In genomic region chr14:58479975-58480374, GRCh38 we compare ENCODE assay signal across 20 cellular contexts. TPM values are rescaled to one million over a fixed set of nuclear protein-coding genes. Genes with fewer than 3 reads are reported as not detected.
DNase-seq lines count a peak whose midpoint lies in the region; ATAC-seq and TF ChIP-seq lines count a peak whose summit lies in the region.
"Had no signal": no experiment of that assay in that cellular context is flagged by ENCODE, and none has a peak within 500 bp of the region (broad histone marks: within the 10 kb centered on the region; RNA-seq: fewer than 3 reads in every experiment).

No MANE protein-coding gene starts in this region.

- CTCF ChIA-PET in activated B cell treated with CpG ODN at 0.5 μM for 24 hours (lab: Charles Lee), result no interaction called here

- H3K27ac Mint-ChIP-seq in activated B cell treated with CpG ODN at 0.5 μM for 24 hours, result peak overlapping the region; percentile 8
- H3K27ac Mint-ChIP-seq: activated naive CD8-positive, alpha-beta T cell treated with anti-CD3 and anti-CD28 coated beads, Interleukin-2, amount 10 ng/mL, durations not matched to agents 7 days and 5 days; activated T-helper 1 cell treated with anti-CD3 and anti-CD28 coated beads, Interleukin-12 subunit alpha, Interleukin-12 subunit beta, Interleukin-2, Interleukin-4 antibody, amounts not matched to agents 30 ng/mL and 10 ng/mL and 1 ng/mL, durations not matched to agents 14 hours and 24 hours and 36 hours; dendritic cell treated with granulocyte-macrophage colony-stimulating factor and Interleukin-4, amounts not matched to agents 40 ng/mL and 50 ng/mL, for 4 days had no signal

- H3K4me3 ChIP-seq in lower lobe of right lung, result no peak overlapping the region
- H3K4me3 ChIP-seq: breast epithelium, smooth muscle cell had no signal

- intact Hi-C loops in activated B cell treated with CpG ODN at 0.5 μM for 24 hours (cut with micrococcal nuclease), result no loop called here
- intact Hi-C loops in lower lobe of right lung (cut with DNase I), result no loop called here

- no peak overlapping the region for H3K4me3 Mint-ChIP-seq in activated B cell treated with CpG ODN at 0.5 μM for 24 hours
- H3K4me3 Mint-ChIP-seq: activated naive CD8-positive, alpha-beta T cell treated with anti-CD3 and anti-CD28 coated beads, Interleukin-2, amount 10 ng/mL, durations not matched to agents 7 days and 5 days; activated T-helper 1 cell treated with anti-CD3 and anti-CD28 coated beads, Interleukin-12 subunit alpha, Interleukin-12 subunit beta, Interleukin-2, Interleukin-4 antibody, amounts not matched to agents 30 ng/mL and 10 ng/mL and 1 ng/mL, durations not matched to agents 14 hours and 24 hours and 36 hours; dendritic cell treated with granulocyte-macrophage colony-stimulating factor and Interleukin-4, amounts not matched to agents 40 ng/mL and 50 ng/mL, for 4 days had no signal

- H3K36me3 Mint-ChIP-seq in activated B cell treated with CpG ODN at 0.5 μM for 24 hours (ENCODE audit: low read depth), result peaks cover 39% of the 10 kb centered on the region

- H3K4me1 Mint-ChIP-seq in activated B cell treated with CpG ODN at 0.5 μM for 24 hours, result peaks cover 13% of the 10 kb centered on the region
- H3K4me1 Mint-ChIP-seq: activated naive CD8-positive, alpha-beta T cell treated with anti-CD3 and anti-CD28 coated beads, Interleukin-2, amount 10 ng/mL, durations not matched to agents 7 days and 5 days had no signal

- H3K4me1 ChIP-seq in lower lobe of right lung, result no peaks in the 10 kb centered on the region
- H3K4me1 ChIP-seq: BE2C, breast epithelium had no signal

- H3K36me3 ChIP-seq in lower lobe of right lung, result peaks cover 55% of the 10 kb centered on the region
- H3K36me3 ChIP-seq: breast epithelium had no signal

- no peaks in the 10 kb centered on the region for H3K9me3 ChIP-seq in lower lobe of right lung
- H3K9me3 ChIP-seq: BE2C, breast epithelium had no signal

- no peak overlapping the region for H3K27ac ChIP-seq in lower lobe of right lung
- H3K27ac ChIP-seq: breast epithelium had no signal

- DNase-seq in NOMO-1 (lab: John Stamatoyannopoulos, UW; ENCODE audit: unreplicated experiment in 2 of 2), result peak; percentile 82 to 91
- DNase-seq in activated B cell treated with CpG ODN at 0.5 μM for 24 hours, result no peak
- no peak for DNase-seq in stimulated activated naive CD4-positive, alpha-beta T cell (lab: John Stamatoyannopoulos, UW)
- DNase-seq in KG1 (lab: John Stamatoyannopoulos, UW), result no peak
- DNase-seq in lower lobe of right lung, result no peak
- DNase-seq: activated CD4-positive, CD25-positive, alpha-beta regulatory T cell treated with anti-CD3 and anti-CD28 coated beads, Interleukin-2, amount 50 U/mL, for 72 hours; activated naive CD8-positive, alpha-beta T cell treated with anti-CD3 and anti-CD28 coated beads, Interleukin-2, amount 10 ng/mL, durations not matched to agents 7 days and 5 days; BE2C; hypothalamus; kidney glomerular epithelial cell; NCI-H1694; NCI-H2227 treated with DMSO at 0.1 percent for 48 hours; NCI-H82; stimulated activated CD4-positive, alpha-beta T cell treated with anti-CD3 and anti-CD28 coated beads, Interleukin-4, amount 100 ng/mL, for 4 hours had no signal

- ATAC-seq in HG02870 (IDR thresholded peaks at IDR 0.05; ENCODE audit: unreplicated experiment), result peak; percentile 73
- peak; percentile 52 for ATAC-seq in activated B cell treated with CpG ODN at 0.5 μM for 24 hours (ENCODE audit: low read depth)
- no peak for ATAC-seq in lower lobe of right lung
- ATAC-seq in GM21619 (IDR thresholded peaks at IDR 0.05; ENCODE audit: unreplicated experiment), result no peak

- TF ChIP-seq CTCF in activated B cell treated with CpG ODN at 0.5 μM for 24 hours (IDR thresholded peaks at IDR 0.05) (no peak), lower lobe of right lung (IDR thresholded peaks at IDR 0.05) (no peak)

- H3K27me3 Mint-ChIP-seq in activated B cell treated with CpG ODN at 0.5 μM for 24 hours, result no peaks in the 10 kb centered on the region
- H3K27me3 Mint-ChIP-seq: activated naive CD8-positive, alpha-beta T cell treated with anti-CD3 and anti-CD28 coated beads, Interleukin-2, amount 10 ng/mL, durations not matched to agents 7 days and 5 days; dendritic cell treated with granulocyte-macrophage colony-stimulating factor and Interleukin-4, amounts not matched to agents 40 ng/mL and 50 ng/mL, for 4 days had no signal

- POLR2A ChIA-PET in activated B cell treated with CpG ODN at 0.5 μM for 24 hours (lab: Charles Lee), result no interaction called here

- H3K27me3 ChIP-seq in lower lobe of right lung (ENCODE audit: low read depth), result no peaks in the 10 kb centered on the region
- H3K27me3 ChIP-seq: BE2C, breast epithelium had no signal

- H3K9me3 Mint-ChIP-seq in activated B cell treated with CpG ODN at 0.5 μM for 24 hours, result no peaks in the 10 kb centered on the region
- H3K9me3 Mint-ChIP-seq: activated naive CD8-positive, alpha-beta T cell treated with anti-CD3 and anti-CD28 coated beads, Interleukin-2, amount 10 ng/mL, durations not matched to agents 7 days and 5 days; activated T-helper 1 cell treated with anti-CD3 and anti-CD28 coated beads, Interleukin-12 subunit alpha, Interleukin-12 subunit beta, Interleukin-2, Interleukin-4 antibody, amounts not matched to agents 30 ng/mL and 10 ng/mL and 1 ng/mL, durations not matched to agents 14 hours and 24 hours and 36 hours had no signal

RNA-seq across cellular contexts. Expression of gene KIAA0586, which starts 52.5 kb away (rescaled TPM):
- total RNA-seq in activated B cell treated with CpG ODN at 0.5 μM for 24 hours (18.3 and 19.8 TPM in 2 replicates), lower lobe of right lung (13.8 TPM)

RNA-seq across cellular contexts. Expression of gene TIMM9, which starts 52.6 kb away (rescaled TPM):
- total RNA-seq in activated B cell treated with CpG ODN at 0.5 μM for 24 hours (29.1 and 35.7 TPM in 2 replicates), lower lobe of right lung (28.5 TPM)

Comparison
In these comparisons a context has a peak if more than half of its experiments do, and no peak if none do; other contexts are left out.
1. ATAC-seq: peak in HG02870 (single experiment) and activated B cell treated with CpG ODN at 0.5 μM for 24 hours (single experiment); none in lower lobe of right lung (0 of 2) and GM21619 (single experiment).
2. DNase-seq: peak in NOMO-1 (2 of 2); none in activated B cell treated with CpG ODN at 0.5 μM for 24 hours (single experiment), stimulated activated naive CD4-positive, alpha-beta T cell (0 of 6), KG1 (single experiment) and lower lobe of right lung (single experiment).